ENCODE assay signal across 8 cellular contexts in the genomic region with DNA sequence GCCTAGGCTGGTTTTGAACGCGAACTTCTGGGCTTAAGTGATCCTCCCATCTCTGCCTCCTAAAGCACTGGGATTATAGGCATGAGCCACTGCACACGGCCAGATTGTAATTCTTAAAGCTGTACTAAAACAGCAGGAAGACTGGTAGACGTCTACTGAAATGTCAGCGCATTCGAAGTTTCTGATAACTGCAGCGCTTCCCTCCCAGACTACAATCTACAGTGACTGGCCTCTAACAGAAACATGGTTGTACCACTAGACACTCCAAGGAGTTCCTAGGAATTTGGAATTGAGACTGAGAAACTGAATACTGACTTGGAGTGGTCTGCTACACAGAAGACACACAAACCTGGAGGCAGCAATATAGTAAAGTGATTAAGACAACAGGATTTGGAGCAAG.
DNase-seq lines count a peak whose midpoint lies in the region; ATAC-seq and TF ChIP-seq lines count a peak whose summit lies in the region.

No MANE protein-coding gene starts in this region.

- H3K36me3 ChIP-seq in ES-I3 (ENCODE audit: insufficient read depth, low read length) (0 out of 2 replicates have a peak, but pooled peaks cover 9% of the 10 kb centered on the region), neuron (ENCODE audit: insufficient read depth, low read length) (peaks cover 39% of the 10 kb centered on the region)

- H3K27me3 ChIP-seq in neuron (ENCODE audit: insufficient read depth, low read length): no peaks in the 10 kb centered on the region

- H3K4me1 ChIP-seq in ES-I3 (ENCODE audit: insufficient read depth, low read length) (no peaks in the 10 kb centered on the region), neuron (ENCODE audit: insufficient read depth, low read length) (peaks cover 23% of the 10 kb centered on the region)

- H3K9ac ChIP-seq in ES-I3 (ENCODE audit: low read depth, low read length): peak overlapping the region; percentile 86

- peak; percentile 6 for DNase-seq in RWPE1 (ENCODE audit: low spot score)
- peak; percentile 61 to 64 for DNase-seq in erythroblast (lab: John Stamatoyannopoulos, UW)
- DNase-seq in KG1 (lab: John Stamatoyannopoulos, UW): no peak

- no peak overlapping the region for H3K27ac ChIP-seq in RWPE1

- ATAC-seq in HG03159 (IDR thresholded peaks at IDR 0.05; ENCODE audit: unreplicated experiment) (no peak), GM21423 (IDR thresholded peaks at IDR 0.05; ENCODE audit: unreplicated experiment) (no peak), HG02763 (IDR thresholded peaks at IDR 0.05; ENCODE audit: unreplicated experiment) (no peak)

- H2AFZ ChIP-seq in neuron (ENCODE audit: low read depth, low read length): no peak overlapping the region

- POLR2A ChIA-PET in RWPE1 (lab: Yijun Ruan, JAX; ENCODE audit: low non-redundant PET): interaction anchor here (0.7 kb wide), 1 partner anchor 424 kb away, joined by 5 read pairs; no protein-coding TSS in a partner anchor

- CTCF ChIA-PET in RWPE1 (lab: Yijun Ruan, JAX): interaction anchor here (1.4 kb wide), 1 partner anchor 170 kb away, joined by 6 read pairs; a partner anchor contains a TSS

- no peak for TF ChIP-seq POLR2A in erythroblast (IDR thresholded peaks at IDR 0.05; ENCODE audit: low read length)

- H3K4me3 ChIP-seq in neuron (ENCODE audit: low read length): peak overlapping the region; percentile 90

- TF ChIP-seq CTCF in RWPE1 (conservative IDR thresholded peaks at IDR 0.05; ENCODE audit: low read depth): no peak

- H3K9me3 ChIP-seq in ES-I3 (ENCODE audit: control insufficient read depth, insufficient read depth, low read length) (no peaks in the 10 kb centered on the region), neuron (ENCODE audit: low read length) (no peaks in the 10 kb centered on the region)
